Comparison of ENCODE assay signal across 8 cellular contexts in genomic region chr14:92659765-92660561, GRCh38.
DNase-seq lines count a peak whose midpoint lies in the region; ATAC-seq and TF ChIP-seq lines count a peak whose summit lies in the region.

No MANE protein-coding gene starts in this region.

- H3K4me3 Mint-ChIP-seq in activated naive CD4-positive, alpha-beta T cell treated with anti-CD3 and anti-CD28 coated beads for 36 hours, result no peak overlapping the region

- peaks cover 37% of the 10 kb centered on the region for H3K36me3 Mint-ChIP-seq in activated naive CD4-positive, alpha-beta T cell treated with anti-CD3 and anti-CD28 coated beads for 36 hours (ENCODE audit: low read depth)

- no peaks in the 10 kb centered on the region for H3K27me3 Mint-ChIP-seq in activated naive CD4-positive, alpha-beta T cell treated with anti-CD3 and anti-CD28 coated beads for 36 hours (ENCODE audit: low read depth)

- peak overlapping the region in 3 of 5 donors; percentile 42 to 92 (median 43) for H3K27ac ChIP-seq in adrenal gland
- H3K27ac ChIP-seq in transverse colon, result peak overlapping the region; percentile 30 to 92 (median 75)

- TF ChIP-seq POLR2A in adrenal gland (IDR thresholded peaks at IDR 0.05) (no peak), transverse colon (IDR thresholded peaks at IDR 0.05) (no peak)

- intact Hi-C loops in activated naive CD4-positive, alpha-beta T cell treated with anti-CD3 and anti-CD28 coated beads for 36 hours (cut with micrococcal nuclease), result loop anchor here (10.0 kb wide), 1 partner anchor 1315 kb away; no protein-coding TSS in a partner anchor
- intact Hi-C loops in adrenal gland (cut with DNase I), result no loop called here
- intact Hi-C loops in left colon (cut with DNase I, micrococcal nuclease), result no loop called here
- intact Hi-C loops in transverse colon (cut with DNase I; ENCODE audit: low total_unique reads), result no loop called here

- H3K27ac Mint-ChIP-seq in activated naive CD4-positive, alpha-beta T cell treated with anti-CD3 and anti-CD28 coated beads for 36 hours, result peak overlapping the region; percentile 69

- H3K4me1 ChIP-seq in adrenal gland (replicated peaks in 1 of 2), result peaks cover 0 to 5% of the 10 kb centered on the region in 2 donors
- H3K4me1 ChIP-seq in transverse colon, result peaks cover 0 to 32% (median 4%) of the 10 kb centered on the region in 4 donors

- H3K27me3 ChIP-seq in adrenal gland (no peaks in the 10 kb centered on the region), transverse colon (no peaks in the 10 kb centered on the region)

- H3K36me3 ChIP-seq in adrenal gland (replicated peaks in 1 of 2), result peaks cover 0 to 10% of the 10 kb centered on the region in 2 donors
- peaks cover 0 to 14% (median 0%) of the 10 kb centered on the region in 4 donors for H3K36me3 ChIP-seq in transverse colon

- no peaks in the 10 kb centered on the region for H3K9me3 Mint-ChIP-seq in activated naive CD4-positive, alpha-beta T cell treated with anti-CD3 and anti-CD28 coated beads for 36 hours

- CTCF ChIA-PET in activated naive CD4-positive, alpha-beta T cell treated with anti-CD3 and anti-CD28 coated beads for 36 hours (lab: Charles Lee), result interaction anchor here (1.2 to 1.7 kb wide), 2 partner anchors 12 to 21 kb away, joined by 4 read pairs; no protein-coding TSS in a partner anchor

- TF ChIP-seq CTCF in adrenal gland (IDR thresholded peaks at IDR 0.05) (no peak), transverse colon (IDR thresholded peaks at IDR 0.05) (no peak)

- H3K4me3 ChIP-seq in adrenal gland, result no peak overlapping the region
- H3K4me3 ChIP-seq in transverse colon, result no peak overlapping the region

- peak; percentile 46 for DNase-seq in activated naive CD4-positive, alpha-beta T cell treated with anti-CD3 and anti-CD28 coated beads for 36 hours
- no peak for DNase-seq in activated naive CD4-positive, alpha-beta T cell treated with anti-CD3 and anti-CD28 coated beads, Interleukin-2, amount 50 U/mL, for 16 hours
- DNase-seq in adrenal gland, result peak in 6 of 7 donors; percentile 53 to 82 (median 70)
- DNase-seq in left colon, result peak; percentile 34 to 63
- peak; percentile 44 for DNase-seq in transverse colon
- DNase-seq in HuH-7.5 (ENCODE audit: low spot score), result no peak

- 65 to 73% (median 68%) methylated on average over 7 to 11 of the region's 11 CpGs for WGBS in adrenal gland, 4 donors
- 59 to 73% methylated on average over 3 to 11 of the region's 11 CpGs for WGBS in transverse colon (ENCODE audit: low coverage in 1 of 2), 2 donors

- in situ Hi-C loops in transverse colon (cut with MboI; ENCODE audit: low pct_ligation_motif_present in 1 of 4, low pct_unique_long_range_greater_than_20kb in 1 of 4, low sequenced_read_pairs in 3 of 4), result no loop called here

- peak; percentile 38 for ATAC-seq in left colon
- ATAC-seq in GM21825 (IDR thresholded peaks at IDR 0.05; ENCODE audit: unreplicated experiment), result no peak
- ATAC-seq in HG02763 (IDR thresholded peaks at IDR 0.05; ENCODE audit: unreplicated experiment), result no peak

- no peaks in the 10 kb centered on the region for H3K9me3 ChIP-seq in adrenal gland (replicated peaks in 1 of 3)
- H3K9me3 ChIP-seq in transverse colon, result no peaks in the 10 kb centered on the region

- peak; percentile 63 for TF ChIP-seq EP300 in transverse colon (IDR thresholded peaks at IDR 0.05; ENCODE audit: low read depth)

- peaks cover 86% of the 10 kb centered on the region for H3K4me1 Mint-ChIP-seq in activated naive CD4-positive, alpha-beta T cell treated with anti-CD3 and anti-CD28 coated beads for 36 hours (ENCODE audit: low read depth)

Comparison
In these comparisons a context has a peak if more than half of its experiments do, and no peak if none do; other contexts are left out.
1. DNase-seq: peak in activated naive CD4-positive, alpha-beta T cell treated with anti-CD3 and anti-CD28 coated beads for 36 hours (single experiment), adrenal gland (6 of 7), left colon (2 of 2) and transverse colon (single experiment); none in activated naive CD4-positive, alpha-beta T cell treated with anti-CD3 and anti-CD28 coated beads, Interleukin-2, amount 50 U/mL, for 16 hours (single experiment) and HuH-7.5 (single experiment).